ENCODE assay signal across 16 cellular contexts in genomic region chr7:157794764-157795101, GRCh38.
DNase-seq lines count a peak whose midpoint lies in the region; ATAC-seq and TF ChIP-seq lines count a peak whose summit lies in the region.
"Had no signal": no experiment of that assay in that cellular context is flagged by ENCODE, and none has a peak within 500 bp of the region (broad histone marks: within the 10 kb centered on the region; RNA-seq: fewer than 3 reads in every experiment).

No MANE protein-coding gene starts in this region.

- DNase-seq in WTC11 (ENCODE audit: low spot score): no peak
- no peak for DNase-seq in neural crest cell (ENCODE audit: low read depth, low spot score)
- DNase-seq in NK-92 (lab: John Stamatoyannopoulos, UW; ENCODE audit: unreplicated experiment): no peak
- no peak for DNase-seq in KBM-7
- DNase-seq in amygdala (lab: John Stamatoyannopoulos, UW): no peak
- DNase-seq: CD4-positive, alpha-beta memory T cell; DMS79; GOT3; IMR-90 had no signal

- H3K9me3 ChIP-seq in BLaER1 (no peaks in the 10 kb centered on the region), HUES48 (ENCODE audit: control insufficient read depth, insufficient read depth, low read length) (no peaks in the 10 kb centered on the region)

- ATAC-seq in WTC11: peak; percentile 40
- no peak for ATAC-seq in HG03095 (IDR thresholded peaks at IDR 0.05; ENCODE audit: unreplicated experiment)
- ATAC-seq: GM12878, HCT116 had no signal

- H3K36me3 ChIP-seq in BLaER1 (no peaks in the 10 kb centered on the region), HUES48 (ENCODE audit: control insufficient read depth, insufficient read depth, low read length) (no peaks in the 10 kb centered on the region)

- CTCF ChIA-PET in WTC11 (lab: Charles Lee): no interaction called here

- H3K36me3 Mint-ChIP-seq in WTC11 (peaks cover 25% of the 10 kb centered on the region), neural crest cell (ENCODE audit: low read depth) (no peaks in the 10 kb centered on the region)
- H3K36me3 Mint-ChIP-seq: CD4-positive, alpha-beta memory T cell had no signal

- peaks cover 39% of the 10 kb centered on the region for H3K4me1 Mint-ChIP-seq in WTC11
- H3K4me1 Mint-ChIP-seq in neural crest cell: peaks cover 36% of the 10 kb centered on the region
- H3K4me1 Mint-ChIP-seq: B cell had no signal

- H3K27ac Mint-ChIP-seq in WTC11 (peak overlapping the region; percentile 88), neural crest cell (ENCODE audit: unreplicated experiment) (peak overlapping the region; percentile 81)
- H3K27ac Mint-ChIP-seq: B cell; CD4-positive, alpha-beta memory T cell had no signal

- POLR2A ChIA-PET in WTC11 (lab: Charles Lee): no interaction called here

- H3K4me1 ChIP-seq in BLaER1: peaks cover 21% of the 10 kb centered on the region
- H3K4me1 ChIP-seq in HUES48 (ENCODE audit: control insufficient read depth, insufficient read depth, low read length): peaks cover 19% of the 10 kb centered on the region

- H3K27ac ChIP-seq in BLaER1: no peak overlapping the region
- peak overlapping the region; percentile 27 for H3K27ac ChIP-seq in HUES48 (ENCODE audit: low read depth, low read length)
- H3K27ac ChIP-seq: C4-2B had no signal

- H3K27me3 Mint-ChIP-seq in WTC11 (ENCODE audit: low read depth): peaks cover 3% of the 10 kb centered on the region; the same call in 1 of the 2 replicates
- no peaks in the 10 kb centered on the region for H3K27me3 Mint-ChIP-seq in neural crest cell (ENCODE audit: low read depth)
- H3K27me3 Mint-ChIP-seq: B cell; CD4-positive, alpha-beta memory T cell had no signal

- no peaks in the 10 kb centered on the region for H4K20me1 ChIP-seq in BLaER1

- H3K9me3 Mint-ChIP-seq in WTC11 (peaks cover 37% of the 10 kb centered on the region), neural crest cell (no peaks in the 10 kb centered on the region)
- H3K9me3 Mint-ChIP-seq: CD4-positive, alpha-beta memory T cell had no signal

- no peak for TF ChIP-seq CTCF in WTC11 (IDR thresholded peaks at IDR 0.05)
- TF ChIP-seq CTCF in neural crest cell (conservative IDR thresholded peaks at IDR 0.05): no peak

- H3K4me3 Mint-ChIP-seq in WTC11 (peak overlapping the region; percentile 23), neural crest cell (peak overlapping the region; percentile 28)
- H3K4me3 Mint-ChIP-seq: B cell; CD4-positive, alpha-beta memory T cell had no signal

- peak overlapping the region; percentile 48; the same call in 1 of the 2 replicates for H3K4me2 ChIP-seq in BLaER1

- H3K27me3 ChIP-seq in BLaER1 (no peaks in the 10 kb centered on the region), HUES48 (ENCODE audit: control insufficient read depth, insufficient read depth, low read length) (no peaks in the 10 kb centered on the region)

- H3K9ac ChIP-seq in BLaER1: no peak overlapping the region
- H3K9ac ChIP-seq in HUES48 (ENCODE audit: low read depth, low read length): no peak overlapping the region

- H3K4me3 ChIP-seq in BLaER1: no peak overlapping the region
- H3K4me3 ChIP-seq in HUES48 (ENCODE audit: low read depth, low read length): no peak overlapping the region
- H3K4me3 ChIP-seq: GM12878 had no signal

- in situ Hi-C loops in KBM-7 (cut with MboI; ENCODE audit: low pct_unique_long_range_greater_than_20kb, low sequenced_read_pairs): no loop called here

TF ChIP-seq in WTC11, 78 proteins besides CTCF, POLR2A, EP300 and RAD21:
- peak; percentile 4; the same call in 1 of the 2 replicates for TF ChIP-seq ZNF423 (CRISPR knock-in tag; IDR thresholded peaks at IDR 0.05)
- no peak for TF ChIP-seq ZNF416 (CRISPR knock-in tag; IDR thresholded peaks at IDR 0.05)
